8 cellular contexts compared by ENCODE assay signal in the genomic region with DNA sequence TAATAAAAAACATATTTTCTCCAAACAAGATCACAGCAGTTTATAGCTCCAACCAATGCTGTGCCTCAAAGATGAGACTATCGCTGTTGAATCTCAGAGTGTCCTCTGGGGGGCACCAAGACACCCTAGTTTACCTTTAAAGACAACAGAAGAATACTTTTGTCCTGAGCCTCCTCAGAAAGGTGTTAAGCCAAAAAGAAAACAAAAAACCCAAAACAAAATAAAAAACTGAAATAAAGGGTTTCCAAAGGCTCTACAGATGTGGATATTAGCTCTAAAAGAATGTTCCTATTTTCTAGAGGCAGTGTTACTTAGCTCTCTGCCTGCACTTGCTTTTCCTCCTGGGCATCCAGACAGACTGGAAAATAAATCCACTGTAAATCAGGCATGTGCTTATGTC.
DNase-seq lines count a peak whose midpoint lies in the region; ATAC-seq and TF ChIP-seq lines count a peak whose summit lies in the region.

No MANE protein-coding gene starts in this region.

- 6% methylated on average over 1 of the region's 1 CpG for WGBS in suprapubic skin

- no peak for TF ChIP-seq POLR2A in suprapubic skin (IDR thresholded peaks at IDR 0.05)

- H3K4me1 ChIP-seq in NT2/D1 (ENCODE audit: insufficient read depth, insufficient read length) = no peaks in the 10 kb centered on the region
- H3K4me1 ChIP-seq in fibroblast of lung (ENCODE audit: control insufficient read depth, extremely low read depth, insufficient read depth, low read length) = no peaks in the 10 kb centered on the region
- no peaks in the 10 kb centered on the region for H3K4me1 ChIP-seq in suprapubic skin

- no peaks in the 10 kb centered on the region for H3K36me3 ChIP-seq in GM06990 (ENCODE audit: control insufficient read depth, insufficient read depth, low read length)
- H3K36me3 ChIP-seq in NT2/D1 (ENCODE audit: insufficient read depth, insufficient read length, low read length) = no peaks in the 10 kb centered on the region
- no peaks in the 10 kb centered on the region for H3K36me3 ChIP-seq in fibroblast of lung (ENCODE audit: control insufficient read depth, insufficient read depth, low read length)
- peaks cover 11% of the 10 kb centered on the region for H3K36me3 ChIP-seq in suprapubic skin

- H3K9me3 ChIP-seq in NT2/D1 (ENCODE audit: insufficient read depth, low read length) = no peaks in the 10 kb centered on the region
- H3K9me3 ChIP-seq in fibroblast of lung (ENCODE audit: control insufficient read depth, insufficient read depth, low read depth, low read length) = no peaks in the 10 kb centered on the region
- H3K9me3 ChIP-seq in suprapubic skin = no peaks in the 10 kb centered on the region

- TF ChIP-seq CTCF in GM06990 (IDR thresholded peaks at IDR 0.05; ENCODE audit: insufficient read depth, low read length, poor library complexity, severe bottlenecking) (peak; percentile 69), fibroblast of lung (conservative IDR thresholded peaks at IDR 0.05 in 1 of 2, IDR thresholded peaks at IDR 0.05 in 1 of 2; ENCODE audit: low read depth in 1 of 2, low read length in 2 of 2) (peak; percentile 70 to 72), neural crest cell (conservative IDR thresholded peaks at IDR 0.05) (peak; percentile 90), suprapubic skin (IDR thresholded peaks at IDR 0.05) (peak; percentile 58 to 71)

- H3K9me3 Mint-ChIP-seq in activated T-cell treated with anti-CD3 and anti-CD28 coated beads, Interleukin-2, amount 50 U/mL, for 4 hours = no peaks in the 10 kb centered on the region
- no peaks in the 10 kb centered on the region for H3K9me3 Mint-ChIP-seq in neural crest cell

- H3K4me3 ChIP-seq in GM06990 (replicated peaks; ENCODE audit: low read depth, low read length) = no peak overlapping the region
- no peak overlapping the region for H3K4me3 ChIP-seq in NT2/D1 (ENCODE audit: insufficient read length, low read depth)
- H3K4me3 ChIP-seq in fibroblast of lung (replicated peaks in 1 of 4; ENCODE audit: control extremely low read depth in 1 of 4, insufficient read depth in 1 of 4, low read depth in 3 of 4, low read length in 4 of 4) = no peak overlapping the region
- H3K4me3 ChIP-seq in suprapubic skin = no peak overlapping the region

- H4K20me1 ChIP-seq in fibroblast of lung (ENCODE audit: control insufficient read depth, extremely low read depth, insufficient read depth, low read length) = no peaks in the 10 kb centered on the region

- peaks cover 8% of the 10 kb centered on the region for H3K36me3 Mint-ChIP-seq in activated T-cell treated with anti-CD3 and anti-CD28 coated beads, Interleukin-2, amount 50 U/mL, for 4 hours (ENCODE audit: insufficient read depth)
- no peaks in the 10 kb centered on the region for H3K36me3 Mint-ChIP-seq in neural crest cell (ENCODE audit: low read depth)

- H3K9ac ChIP-seq in NT2/D1 (ENCODE audit: insufficient read length, low read depth) = no peak overlapping the region
- no peak overlapping the region for H3K9ac ChIP-seq in fibroblast of lung (ENCODE audit: insufficient read depth, low read length)

- H3K27ac ChIP-seq in fibroblast of lung (ENCODE audit: insufficient read depth, low read length) (no peak overlapping the region), suprapubic skin (no peak overlapping the region)

- no peak overlapping the region for H2AFZ ChIP-seq in fibroblast of lung (ENCODE audit: low read length)

- H3K4me1 Mint-ChIP-seq in activated T-cell treated with anti-CD3 and anti-CD28 coated beads, Interleukin-2, amount 50 U/mL, for 4 hours (ENCODE audit: low read depth) = peaks cover 20% of the 10 kb centered on the region
- no peaks in the 10 kb centered on the region for H3K4me1 Mint-ChIP-seq in neural crest cell

- TF ChIP-seq EP300 in suprapubic skin (IDR thresholded peaks at IDR 0.05) = no peak

- H3K4me3 Mint-ChIP-seq in activated T-cell treated with anti-CD3 and anti-CD28 coated beads, Interleukin-2, amount 50 U/mL, for 4 hours = no peak overlapping the region
- no peak overlapping the region for H3K4me3 Mint-ChIP-seq in neural crest cell

- DNase-seq in GM06990 (ENCODE audit: extremely low read depth, insufficient read length) (peak; percentile 7), HS-5 (ENCODE audit: low read depth) (peak; percentile 15), NT2/D1 (ENCODE audit: low read depth, low spot score) (peak; percentile 28), fibroblast of lung (ENCODE audit: low read depth in 2 of 2) (peak; percentile 36 to 73), neural crest cell (ENCODE audit: low read depth, low spot score) (peak; percentile 45), suprapubic skin (ENCODE audit: low spot score in 2 of 2) (no peak)
- DNase-seq in activated T-cell treated with anti-CD3 and anti-CD28 coated beads, Interleukin-2, amount 50 U/mL, for 4 hours = peak; percentile 50

- H3K27me3 ChIP-seq in GM06990 (replicated peaks; ENCODE audit: control insufficient read depth, insufficient read depth, low read length) (no peaks in the 10 kb centered on the region), NT2/D1 (ENCODE audit: insufficient read depth, insufficient read length) (no peaks in the 10 kb centered on the region), fibroblast of lung (ENCODE audit: control insufficient read depth, insufficient read depth, low read length) (no peaks in the 10 kb centered on the region), suprapubic skin (no peaks in the 10 kb centered on the region)

- H3K79me2 ChIP-seq in fibroblast of lung (ENCODE audit: control insufficient read depth, insufficient read depth, low read length) = no peaks in the 10 kb centered on the region

- H3K27me3 Mint-ChIP-seq in activated T-cell treated with anti-CD3 and anti-CD28 coated beads, Interleukin-2, amount 50 U/mL, for 4 hours (ENCODE audit: low read depth) = no peaks in the 10 kb centered on the region
- no peaks in the 10 kb centered on the region for H3K27me3 Mint-ChIP-seq in neural crest cell (ENCODE audit: low read depth)

- no peak overlapping the region for H3K27ac Mint-ChIP-seq in neural crest cell (ENCODE audit: unreplicated experiment)

- H3K4me2 ChIP-seq in fibroblast of lung (ENCODE audit: extremely low read depth, insufficient read depth, low read length) = no peak overlapping the region

- ATAC-seq in activated T-cell treated with anti-CD3 and anti-CD28 coated beads, Interleukin-2, amount 50 U/mL, for 4 hours = peak; percentile 68 to 70
- ATAC-seq in HG03469 (IDR thresholded peaks at IDR 0.05; ENCODE audit: unreplicated experiment) = no peak

Comparison
In these comparisons a context has a peak if more than half of its experiments do, and no peak if none do; other contexts are left out.
1. DNase-seq: peak in GM06990 (single experiment), HS-5 (single experiment), NT2/D1 (single experiment), activated T-cell treated with anti-CD3 and anti-CD28 coated beads, Interleukin-2, amount 50 U/mL, for 4 hours (single experiment), fibroblast of lung (2 of 2) and neural crest cell (single experiment); none in suprapubic skin (0 of 2).
2. Peak in every context shown above with its lines, with median percentiles within 50 percentile points of each other: CTCF ChIP-seq.